Comparison of ENCODE assay signal across 2 cellular contexts in the genomic region with DNA sequence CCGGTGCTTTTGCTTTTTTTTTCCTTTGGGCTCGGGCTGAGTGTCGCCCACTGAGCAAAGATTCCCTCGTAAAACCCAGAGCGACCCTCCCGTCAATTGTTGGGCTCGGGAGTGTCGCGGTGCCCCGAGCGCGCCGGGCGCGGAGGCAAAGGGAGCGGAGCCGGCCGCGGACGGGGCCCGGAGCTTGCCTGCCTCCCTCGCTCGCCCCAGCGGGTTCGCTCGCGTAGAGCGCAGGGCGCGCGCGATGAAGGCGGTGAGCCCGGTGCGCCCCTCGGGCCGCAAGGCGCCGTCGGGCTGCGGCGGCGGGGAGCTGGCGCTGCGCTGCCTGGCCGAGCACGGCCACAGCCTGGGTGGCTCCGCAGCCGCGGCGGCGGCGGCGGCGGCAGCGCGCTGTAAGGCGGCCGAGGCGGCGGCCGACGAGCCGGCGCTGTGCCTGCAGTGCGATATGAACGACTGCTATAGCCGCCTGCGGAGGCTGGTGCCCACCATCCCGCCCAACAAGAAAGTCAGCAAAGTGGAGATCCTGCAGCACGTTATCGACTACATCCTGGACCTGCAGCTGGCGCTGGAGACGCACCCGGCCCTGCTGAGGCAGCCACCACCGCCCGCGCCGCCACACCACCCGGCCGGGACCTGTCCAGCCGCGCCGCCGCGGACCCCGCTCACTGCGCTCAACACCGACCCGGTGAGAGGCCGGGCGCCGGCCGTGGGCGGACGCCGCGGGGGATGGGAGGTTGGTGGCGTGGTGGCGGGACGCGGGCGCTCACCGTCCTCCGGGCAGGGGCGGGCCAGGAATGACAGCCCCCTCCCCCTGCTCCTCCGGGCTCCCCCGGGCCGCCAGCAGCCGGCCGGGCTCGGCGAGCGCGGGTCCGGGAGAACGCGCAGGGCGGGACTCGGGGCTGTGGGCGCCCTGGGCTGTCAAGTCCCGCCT.
TF ChIP-seq lines count a peak whose summit lies in the region.

No MANE protein-coding gene starts in this region.

TF ChIP-seq in A549, 52 proteins besides CTCF, POLR2A, EP300 and RAD21 (continued from another document):
- TF ChIP-seq, protein P1, sequence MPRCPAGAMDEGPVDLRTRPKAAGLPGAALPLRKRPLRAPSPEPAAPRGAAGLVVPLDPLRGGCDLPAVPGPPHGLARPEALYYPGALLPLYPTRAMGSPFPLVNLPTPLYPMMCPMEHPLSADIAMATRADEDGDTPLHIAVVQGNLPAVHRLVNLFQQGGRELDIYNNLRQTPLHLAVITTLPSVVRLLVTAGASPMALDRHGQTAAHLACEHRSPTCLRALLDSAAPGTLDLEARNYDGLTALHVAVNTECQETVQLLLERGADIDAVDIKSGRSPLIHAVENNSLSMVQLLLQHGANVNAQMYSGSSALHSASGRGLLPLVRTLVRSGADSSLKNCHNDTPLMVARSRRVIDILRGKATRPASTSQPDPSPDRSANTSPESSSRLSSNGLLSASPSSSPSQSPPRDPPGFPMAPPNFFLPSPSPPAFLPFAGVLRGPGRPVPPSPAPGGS (IDR thresholded peaks at IDR 0.05), result no peak
- TF ChIP-seq JUNB (IDR thresholded peaks at IDR 0.05) (no peak), TP53 (CRISPR knock-in tag; IDR thresholded peaks at IDR 0.05) (no peak), JUN (IDR thresholded peaks at IDR 0.05) (peak; percentile 4 to 44; a peak in 3 of 5 replicates), PHF8 (IDR thresholded peaks at IDR 0.05; ENCODE audit: borderline replicate concordance, low read depth) (peak; percentile 53)
- TF ChIP-seq, protein P2, sequence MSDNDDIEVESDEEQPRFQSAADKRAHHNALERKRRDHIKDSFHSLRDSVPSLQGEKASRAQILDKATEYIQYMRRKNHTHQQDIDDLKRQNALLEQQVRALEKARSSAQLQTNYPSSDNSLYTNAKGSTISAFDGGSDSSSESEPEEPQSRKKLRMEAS (IDR thresholded peaks at IDR 0.05), result 0 out of 2 replicates have a peak, but pooled peaks have one; percentile 15
- TF ChIP-seq, protein P3, sequence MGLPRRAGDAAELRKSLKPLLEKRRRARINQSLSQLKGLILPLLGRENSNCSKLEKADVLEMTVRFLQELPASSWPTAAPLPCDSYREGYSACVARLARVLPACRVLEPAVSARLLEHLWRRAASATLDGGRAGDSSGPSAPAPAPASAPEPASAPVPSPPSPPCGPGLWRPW (IDR thresholded peaks at IDR 0.05), result no peak

TF ChIP-seq in HepG2, 621 proteins besides CTCF, POLR2A, EP300 and RAD21 (continued from another document and continues in another):
- TF ChIP-seq TARDBP (CRISPR knock-in tag; IDR thresholded peaks at IDR 0.05) (peak; percentile 14; the same call in 1 of the 2 replicates), ARNT2 (CRISPR knock-in tag; IDR thresholded peaks at IDR 0.05; ENCODE audit: low read depth) (no peak), ZNF563 (CRISPR knock-in tag; IDR thresholded peaks at IDR 0.05) (peak; percentile 9; the same call in 1 of the 2 replicates), FOXC1 (CRISPR knock-in tag; IDR thresholded peaks at IDR 0.05; ENCODE audit: borderline replicate concordance) (0 out of 2 replicates have a peak, but pooled peaks have one; percentile 22), NFKB2 (CRISPR knock-in tag; IDR thresholded peaks at IDR 0.05; ENCODE audit: borderline replicate concordance) (0 out of 2 replicates have a peak, but pooled peaks have one; percentile 10), ZSCAN20 (CRISPR knock-in tag; IDR thresholded peaks at IDR 0.05; ENCODE audit: borderline replicate concordance) (0 out of 2 replicates have a peak, but pooled peaks have one; percentile 39), BCL6 (CRISPR knock-in tag; IDR thresholded peaks at IDR 0.05) (peak; percentile 3; the same call in 1 of the 2 replicates), HNRNPLL (IDR thresholded peaks at IDR 0.05; ENCODE audit: low read depth, low read length, poor library complexity, severe bottlenecking) (peak; percentile 46), SAP130 (CRISPR knock-in tag; IDR thresholded peaks at IDR 0.05; ENCODE audit: low read depth) (peak; percentile 33; the same call in 1 of the 2 replicates), STAG1 (CRISPR knock-in tag; IDR thresholded peaks at IDR 0.05) (no peak), ZNF749 (CRISPR knock-in tag; IDR thresholded peaks at IDR 0.05; ENCODE audit: borderline replicate concordance) (0 out of 2 replicates have a peak, but pooled peaks have one; percentile 21), ZFP90 (CRISPR knock-in tag; IDR thresholded peaks at IDR 0.05; ENCODE audit: borderline replicate concordance) (peak; percentile 22; the same call in 1 of the 2 replicates), ZNF766 (CRISPR knock-in tag; IDR thresholded peaks at IDR 0.05; ENCODE audit: borderline replicate concordance) (peak; percentile 46; the same call in 1 of the 2 replicates), MTA1 (CRISPR knock-in tag; IDR thresholded peaks at IDR 0.05; ENCODE audit: borderline replicate concordance) (no peak), MAF1 (CRISPR knock-in tag; IDR thresholded peaks at IDR 0.05; ENCODE audit: borderline replicate concordance) (0 out of 2 replicates have a peak, but pooled peaks have one; percentile 15), RBFOX2 (IDR thresholded peaks at IDR 0.05; ENCODE audit: low read depth, low read length) (peak; percentile 24), KAT7 (CRISPR knock-in tag; IDR thresholded peaks at IDR 0.05; ENCODE audit: borderline replicate concordance) (0 out of 2 replicates have a peak, but pooled peaks have one; percentile 33)
- TF ChIP-seq, protein P4, sequence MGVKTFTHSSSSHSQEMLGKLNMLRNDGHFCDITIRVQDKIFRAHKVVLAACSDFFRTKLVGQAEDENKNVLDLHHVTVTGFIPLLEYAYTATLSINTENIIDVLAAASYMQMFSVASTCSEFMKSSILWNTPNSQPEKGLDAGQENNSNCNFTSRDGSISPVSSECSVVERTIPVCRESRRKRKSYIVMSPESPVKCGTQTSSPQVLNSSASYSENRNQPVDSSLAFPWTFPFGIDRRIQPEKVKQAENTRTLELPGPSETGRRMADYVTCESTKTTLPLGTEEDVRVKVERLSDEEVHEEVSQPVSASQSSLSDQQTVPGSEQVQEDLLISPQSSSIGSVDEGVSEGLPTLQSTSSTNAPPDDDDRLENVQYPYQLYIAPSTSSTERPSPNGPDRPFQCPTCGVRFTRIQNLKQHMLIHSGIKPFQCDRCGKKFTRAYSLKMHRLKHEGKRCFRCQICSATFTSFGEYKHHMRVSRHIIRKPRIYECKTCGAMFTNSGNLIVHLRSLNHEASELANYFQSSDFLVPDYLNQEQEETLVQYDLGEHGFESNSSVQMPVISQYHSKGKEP (CRISPR knock-in tag; IDR thresholded peaks at IDR 0.05), result no peak
- TF ChIP-seq, protein P5, sequence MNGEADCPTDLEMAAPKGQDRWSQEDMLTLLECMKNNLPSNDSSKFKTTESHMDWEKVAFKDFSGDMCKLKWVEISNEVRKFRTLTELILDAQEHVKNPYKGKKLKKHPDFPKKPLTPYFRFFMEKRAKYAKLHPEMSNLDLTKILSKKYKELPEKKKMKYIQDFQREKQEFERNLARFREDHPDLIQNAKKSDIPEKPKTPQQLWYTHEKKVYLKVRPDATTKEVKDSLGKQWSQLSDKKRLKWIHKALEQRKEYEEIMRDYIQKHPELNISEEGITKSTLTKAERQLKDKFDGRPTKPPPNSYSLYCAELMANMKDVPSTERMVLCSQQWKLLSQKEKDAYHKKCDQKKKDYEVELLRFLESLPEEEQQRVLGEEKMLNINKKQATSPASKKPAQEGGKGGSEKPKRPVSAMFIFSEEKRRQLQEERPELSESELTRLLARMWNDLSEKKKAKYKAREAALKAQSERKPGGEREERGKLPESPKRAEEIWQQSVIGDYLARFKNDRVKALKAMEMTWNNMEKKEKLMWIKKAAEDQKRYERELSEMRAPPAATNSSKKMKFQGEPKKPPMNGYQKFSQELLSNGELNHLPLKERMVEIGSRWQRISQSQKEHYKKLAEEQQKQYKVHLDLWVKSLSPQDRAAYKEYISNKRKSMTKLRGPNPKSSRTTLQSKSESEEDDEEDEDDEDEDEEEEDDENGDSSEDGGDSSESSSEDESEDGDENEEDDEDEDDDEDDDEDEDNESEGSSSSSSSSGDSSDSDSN (CRISPR knock-in tag; IDR thresholded peaks at IDR 0.05), result peak; percentile 54; the same call in 1 of the 2 replicates
- TF ChIP-seq, protein P6, sequence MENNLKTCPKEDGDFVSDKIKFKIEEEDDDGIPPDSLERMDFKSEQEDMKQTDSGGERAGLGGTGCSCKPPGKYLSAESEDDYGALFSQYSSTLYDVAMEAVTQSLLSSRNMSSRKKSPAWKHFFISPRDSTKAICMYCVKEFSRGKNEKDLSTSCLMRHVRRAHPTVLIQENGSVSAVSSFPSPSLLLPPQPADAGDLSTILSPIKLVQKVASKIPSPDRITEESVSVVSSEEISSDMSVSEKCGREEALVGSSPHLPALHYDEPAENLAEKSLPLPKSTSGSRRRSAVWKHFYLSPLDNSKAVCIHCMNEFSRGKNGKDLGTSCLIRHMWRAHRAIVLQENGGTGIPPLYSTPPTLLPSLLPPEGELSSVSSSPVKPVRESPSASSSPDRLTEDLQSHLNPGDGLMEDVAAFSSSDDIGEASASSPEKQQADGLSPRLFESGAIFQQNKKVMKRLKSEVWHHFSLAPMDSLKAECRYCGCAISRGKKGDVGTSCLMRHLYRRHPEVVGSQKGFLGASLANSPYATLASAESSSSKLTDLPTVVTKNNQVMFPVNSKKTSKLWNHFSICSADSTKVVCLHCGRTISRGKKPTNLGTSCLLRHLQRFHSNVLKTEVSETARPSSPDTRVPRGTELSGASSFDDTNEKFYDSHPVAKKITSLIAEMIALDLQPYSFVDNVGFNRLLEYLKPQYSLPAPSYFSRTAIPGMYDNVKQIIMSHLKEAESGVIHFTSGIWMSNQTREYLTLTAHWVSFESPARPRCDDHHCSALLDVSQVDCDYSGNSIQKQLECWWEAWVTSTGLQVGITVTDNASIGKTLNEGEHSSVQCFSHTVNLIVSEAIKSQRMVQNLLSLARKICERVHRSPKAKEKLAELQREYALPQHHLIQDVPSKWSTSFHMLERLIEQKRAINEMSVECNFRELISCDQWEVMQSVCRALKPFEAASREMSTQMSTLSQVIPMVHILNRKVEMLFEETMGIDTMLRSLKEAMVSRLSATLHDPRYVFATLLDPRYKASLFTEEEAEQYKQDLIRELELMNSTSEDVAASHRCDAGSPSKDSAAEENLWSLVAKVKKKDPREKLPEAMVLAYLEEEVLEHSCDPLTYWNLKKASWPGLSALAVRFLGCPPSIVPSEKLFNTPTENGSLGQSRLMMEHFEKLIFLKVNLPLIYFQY (CRISPR knock-in tag; IDR thresholded peaks at IDR 0.05; ENCODE audit: borderline replicate concordance), result no peak
- TF ChIP-seq, protein P7, sequence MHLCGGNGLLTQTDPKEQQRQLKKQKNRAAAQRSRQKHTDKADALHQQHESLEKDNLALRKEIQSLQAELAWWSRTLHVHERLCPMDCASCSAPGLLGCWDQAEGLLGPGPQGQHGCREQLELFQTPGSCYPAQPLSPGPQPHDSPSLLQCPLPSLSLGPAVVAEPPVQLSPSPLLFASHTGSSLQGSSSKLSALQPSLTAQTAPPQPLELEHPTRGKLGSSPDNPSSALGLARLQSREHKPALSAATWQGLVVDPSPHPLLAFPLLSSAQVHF (CRISPR knock-in tag; IDR thresholded peaks at IDR 0.05), result 0 out of 2 replicates have a peak, but pooled peaks have one; percentile 52
- TF ChIP-seq, protein P2 (IDR thresholded peaks at IDR 0.05), result no peak
- TF ChIP-seq, protein P8, sequence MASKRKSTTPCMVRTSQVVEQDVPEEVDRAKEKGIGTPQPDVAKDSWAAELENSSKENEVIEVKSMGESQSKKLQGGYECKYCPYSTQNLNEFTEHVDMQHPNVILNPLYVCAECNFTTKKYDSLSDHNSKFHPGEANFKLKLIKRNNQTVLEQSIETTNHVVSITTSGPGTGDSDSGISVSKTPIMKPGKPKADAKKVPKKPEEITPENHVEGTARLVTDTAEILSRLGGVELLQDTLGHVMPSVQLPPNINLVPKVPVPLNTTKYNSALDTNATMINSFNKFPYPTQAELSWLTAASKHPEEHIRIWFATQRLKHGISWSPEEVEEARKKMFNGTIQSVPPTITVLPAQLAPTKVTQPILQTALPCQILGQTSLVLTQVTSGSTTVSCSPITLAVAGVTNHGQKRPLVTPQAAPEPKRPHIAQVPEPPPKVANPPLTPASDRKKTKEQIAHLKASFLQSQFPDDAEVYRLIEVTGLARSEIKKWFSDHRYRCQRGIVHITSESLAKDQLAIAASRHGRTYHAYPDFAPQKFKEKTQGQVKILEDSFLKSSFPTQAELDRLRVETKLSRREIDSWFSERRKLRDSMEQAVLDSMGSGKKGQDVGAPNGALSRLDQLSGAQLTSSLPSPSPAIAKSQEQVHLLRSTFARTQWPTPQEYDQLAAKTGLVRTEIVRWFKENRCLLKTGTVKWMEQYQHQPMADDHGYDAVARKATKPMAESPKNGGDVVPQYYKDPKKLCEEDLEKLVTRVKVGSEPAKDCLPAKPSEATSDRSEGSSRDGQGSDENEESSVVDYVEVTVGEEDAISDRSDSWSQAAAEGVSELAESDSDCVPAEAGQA (IDR thresholded peaks at IDR 0.05; ENCODE audit: low read depth), result no peak
- TF ChIP-seq, protein P8 (CRISPR knock-in tag; IDR thresholded peaks at IDR 0.05; ENCODE audit: borderline replicate concordance), result peak; percentile 61; the same call in 1 of the 2 replicates
- TF ChIP-seq, protein P9, sequence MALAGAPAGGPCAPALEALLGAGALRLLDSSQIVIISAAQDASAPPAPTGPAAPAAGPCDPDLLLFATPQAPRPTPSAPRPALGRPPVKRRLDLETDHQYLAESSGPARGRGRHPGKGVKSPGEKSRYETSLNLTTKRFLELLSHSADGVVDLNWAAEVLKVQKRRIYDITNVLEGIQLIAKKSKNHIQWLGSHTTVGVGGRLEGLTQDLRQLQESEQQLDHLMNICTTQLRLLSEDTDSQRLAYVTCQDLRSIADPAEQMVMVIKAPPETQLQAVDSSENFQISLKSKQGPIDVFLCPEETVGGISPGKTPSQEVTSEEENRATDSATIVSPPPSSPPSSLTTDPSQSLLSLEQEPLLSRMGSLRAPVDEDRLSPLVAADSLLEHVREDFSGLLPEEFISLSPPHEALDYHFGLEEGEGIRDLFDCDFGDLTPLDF (CRISPR knock-in tag; IDR thresholded peaks at IDR 0.05), result peak; percentile 44
